ENCODE assay signal across 13 cellular contexts in the genomic region with DNA sequence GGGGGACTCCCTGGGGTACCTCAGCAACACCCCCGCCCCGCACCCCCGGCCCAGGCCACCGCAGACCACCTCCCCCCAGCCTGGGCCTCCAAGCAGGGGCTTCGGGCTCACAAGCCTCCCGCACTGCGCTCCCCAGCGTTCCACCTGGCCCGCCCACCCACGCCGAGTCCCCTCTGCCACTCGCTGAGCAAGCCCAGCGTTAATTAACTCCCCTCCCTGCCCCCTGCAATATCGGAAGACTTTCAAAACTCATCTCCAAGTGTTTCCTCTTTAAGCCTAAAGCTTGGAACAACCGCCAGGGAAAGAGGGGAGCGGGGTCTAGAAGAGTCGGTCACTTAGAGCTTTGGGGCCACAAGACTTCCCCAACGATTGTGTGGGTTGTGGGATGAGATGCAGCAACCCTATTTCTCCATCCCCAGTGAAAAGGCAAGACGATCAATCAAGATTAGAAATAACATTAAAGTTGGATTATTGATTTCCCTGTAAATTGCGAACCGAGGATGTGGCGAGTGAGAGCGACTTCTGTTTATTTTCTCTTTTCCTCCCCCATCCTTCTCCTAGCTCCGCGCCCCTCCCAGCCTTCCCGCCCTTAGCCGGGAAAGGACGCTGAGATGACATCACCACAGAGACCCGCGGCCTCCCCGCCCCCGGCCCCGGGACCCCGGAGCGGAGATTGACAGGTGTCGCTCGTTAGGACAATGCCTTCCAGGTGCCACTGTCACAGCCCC. TPM values are rescaled to one million over a fixed set of nuclear protein-coding genes. Genes with fewer than 3 reads are reported as not detected.
DNase-seq lines count a peak whose midpoint lies in the region; ATAC-seq and TF ChIP-seq lines count a peak whose summit lies in the region.
"Had no signal": no experiment of that assay in that cellular context is flagged by ENCODE, and none has a peak within 500 bp of the region (broad histone marks: within the 10 kb centered on the region; RNA-seq: fewer than 3 reads in every experiment).

No MANE protein-coding gene starts in this region.

- H3K4me3 ChIP-seq in AG04449 (ENCODE audit: low read depth, low read length) (peak overlapping the region; percentile 55), fibroblast of mammary gland (ENCODE audit: control insufficient read depth, low read depth, low read length) (peak overlapping the region; percentile 53), neuronal stem cell (ENCODE audit: low read length in 2 of 2) (peak overlapping the region; percentile 52 to 75)
- no peak overlapping the region for H3K4me3 ChIP-seq in effector memory CD4-positive, alpha-beta T cell (ENCODE audit: insufficient read depth, low read depth, low read length, poor library complexity, severe bottlenecking)
- H3K4me3 ChIP-seq: mucosa of descending colon had no signal

- no peaks in the 10 kb centered on the region for H3K79me1 ChIP-seq in neuronal stem cell (ENCODE audit: low read depth, low read length)

- peak overlapping the region; percentile 90 for H3K18ac ChIP-seq in neuronal stem cell (ENCODE audit: low read length)

- no peak for DNase-seq in AG04449 (ENCODE audit: low read depth, low spot score)
- DNase-seq in NCI-H69 (lab: John Stamatoyannopoulos, UW): peak; percentile 44
- no peak for DNase-seq in fibroblast of mammary gland (ENCODE audit: low read depth)
- peak; percentile 69 for DNase-seq in neuronal stem cell (ENCODE audit: low spot score)
- DNase-seq in effector memory CD4-positive, alpha-beta T cell: no peak
- DNase-seq in T1000 (lab: John Stamatoyannopoulos, UW): no peak
- DNase-seq in GM20000 (ENCODE audit: low spot score): no peak
- DNase-seq: CD4-positive, alpha-beta memory T cell; NCI-H2081; SW 1271 had no signal

- WGBS in neuronal stem cell (ENCODE audit: extremely low coverage in 2 of 2, insufficient read length in 2 of 2, insufficient replicate concordance in 1 of 2), 2 donors: no CpG with 5 or more reads among the region's 37 CpGs

- H3K4ac ChIP-seq in neuronal stem cell (ENCODE audit: low read length): no peak overlapping the region

- no peak overlapping the region for H3K23ac ChIP-seq in neuronal stem cell (ENCODE audit: low read depth, low read length, poor library complexity)

- H4K8ac ChIP-seq in neuronal stem cell (ENCODE audit: low read depth, low read length): no peak overlapping the region

- no peaks in the 10 kb centered on the region for H3K36me3 ChIP-seq in neuronal stem cell (replicated peaks in 1 of 2; ENCODE audit: control insufficient read depth in 2 of 2, insufficient read depth in 2 of 2, low read length in 2 of 2)
- no peaks in the 10 kb centered on the region for H3K36me3 ChIP-seq in effector memory CD4-positive, alpha-beta T cell (ENCODE audit: control insufficient read depth, insufficient read depth, low read length)

- no peak overlapping the region for H2BK12ac ChIP-seq in neuronal stem cell (ENCODE audit: low read length)

- peak overlapping the region; percentile 93 for H3K4me2 ChIP-seq in neuronal stem cell (ENCODE audit: insufficient read depth, low read length, poor library complexity, severe bottlenecking)

- H3K14ac ChIP-seq in neuronal stem cell (ENCODE audit: low read length): no peak overlapping the region

- no peak overlapping the region for H4K91ac ChIP-seq in neuronal stem cell (ENCODE audit: low read depth, low read length, poor library complexity)

- TF ChIP-seq CTCF in AG04449 (IDR thresholded peaks at IDR 0.05; ENCODE audit: insufficient read depth, low read length, missing control alignments) (no peak), fibroblast of mammary gland (conservative IDR thresholded peaks at IDR 0.05; ENCODE audit: control insufficient read depth, insufficient read depth, low read depth, low read length) (no peak), GM20000 (IDR thresholded peaks at IDR 0.05; ENCODE audit: extremely low read depth, missing control alignments) (no peak)

- POLR2A ChIA-PET in AG04449 (lab: Yijun Ruan, JAX): interaction anchor here (2.0 kb wide), 1 partner anchor 34 kb away, joined by 7 read pairs; no protein-coding TSS in a partner anchor

- H2BK5ac ChIP-seq in neuronal stem cell (ENCODE audit: low read length): no peak overlapping the region

- peak overlapping the region; percentile 95 for H2AFZ ChIP-seq in neuronal stem cell (ENCODE audit: low read length)

- ATAC-seq in HG03442 (IDR thresholded peaks at IDR 0.05; ENCODE audit: unreplicated experiment): no peak

- no peak overlapping the region for H2BK120ac ChIP-seq in neuronal stem cell (ENCODE audit: low read depth, low read length)

- peak overlapping the region; percentile 32 for H3K9ac ChIP-seq in neuronal stem cell (ENCODE audit: low read depth, low read length, poor library complexity)

- H3K27me3 ChIP-seq in neuronal stem cell (ENCODE audit: control insufficient read depth in 3 of 3, insufficient read depth in 3 of 3, low read depth in 1 of 3, low read length in 3 of 3): peaks cover 5 to 67% (median 39%) of the 10 kb centered on the region in 3 experiments
- H3K27me3 ChIP-seq in effector memory CD4-positive, alpha-beta T cell (replicated peaks; ENCODE audit: control insufficient read depth, insufficient read depth, low read length, poor library complexity, severe bottlenecking): peaks cover 34% of the 10 kb centered on the region

- peak overlapping the region; percentile 51 for H2BK15ac ChIP-seq in neuronal stem cell (ENCODE audit: low read length)

- CTCF ChIA-PET in AG04449 (lab: Yijun Ruan, JAX): interaction anchor here (0.7 to 2.8 kb wide), 3 partner anchors 10 to 1101 kb away, joined by 3 to 8 read pairs (median 4); no protein-coding TSS in a partner anchor

- peaks cover 29% of the 10 kb centered on the region in 2 donors for H3K4me1 ChIP-seq in neuronal stem cell (ENCODE audit: control insufficient read depth in 2 of 2, insufficient read depth in 1 of 2, low read depth in 1 of 2, low read length in 2 of 2)
- H3K4me1 ChIP-seq in effector memory CD4-positive, alpha-beta T cell (ENCODE audit: control insufficient read depth, insufficient read depth, low read length, poor library complexity, severe bottlenecking): peaks cover 18% of the 10 kb centered on the region

- peak overlapping the region; percentile 69 for H3K27ac ChIP-seq in neuronal stem cell (replicated peaks; ENCODE audit: low read length)
- no peak overlapping the region for H3K27ac ChIP-seq in effector memory CD4-positive, alpha-beta T cell (ENCODE audit: insufficient read depth, low read length, poor library complexity, severe bottlenecking)
- H3K27ac ChIP-seq: HL-60 had no signal

- no peaks in the 10 kb centered on the region for H3K9me3 ChIP-seq in neuronal stem cell (replicated peaks in 1 of 2; ENCODE audit: control insufficient read depth in 2 of 2, insufficient read depth in 1 of 2, low read depth in 1 of 2, low read length in 2 of 2)
- no peaks in the 10 kb centered on the region for H3K9me3 ChIP-seq in effector memory CD4-positive, alpha-beta T cell (ENCODE audit: control insufficient read depth, low read length)
- H3K9me3 ChIP-seq: mucosa of descending colon had no signal

- H2AK5ac ChIP-seq in neuronal stem cell (ENCODE audit: low read depth, low read length): no peak overlapping the region

RNA-seq across cellular contexts. Expression of a gene that starts 30.2 kb away (rescaled TPM):
- polyA plus RNA-seq in neuronal stem cell (2013, experiment 1 of 2): 43.2 TPM
- polyA plus RNA-seq in neuronal stem cell (2013, experiment 2 of 2): 45.4 TPM
- polyA plus RNA-seq: CD4-positive, alpha-beta memory T cell had no signal

Comparison
In these comparisons a context has a peak if more than half of its experiments do, and no peak if none do; other contexts are left out.
1. DNase-seq: peak in NCI-H69 (single experiment) and neuronal stem cell (single experiment); none in AG04449 (single experiment), fibroblast of mammary gland (single experiment), effector memory CD4-positive, alpha-beta T cell (0 of 3), T1000 (single experiment) and GM20000 (single experiment).